1 cellular context compared by ENCODE assay signal in the genomic region with DNA sequence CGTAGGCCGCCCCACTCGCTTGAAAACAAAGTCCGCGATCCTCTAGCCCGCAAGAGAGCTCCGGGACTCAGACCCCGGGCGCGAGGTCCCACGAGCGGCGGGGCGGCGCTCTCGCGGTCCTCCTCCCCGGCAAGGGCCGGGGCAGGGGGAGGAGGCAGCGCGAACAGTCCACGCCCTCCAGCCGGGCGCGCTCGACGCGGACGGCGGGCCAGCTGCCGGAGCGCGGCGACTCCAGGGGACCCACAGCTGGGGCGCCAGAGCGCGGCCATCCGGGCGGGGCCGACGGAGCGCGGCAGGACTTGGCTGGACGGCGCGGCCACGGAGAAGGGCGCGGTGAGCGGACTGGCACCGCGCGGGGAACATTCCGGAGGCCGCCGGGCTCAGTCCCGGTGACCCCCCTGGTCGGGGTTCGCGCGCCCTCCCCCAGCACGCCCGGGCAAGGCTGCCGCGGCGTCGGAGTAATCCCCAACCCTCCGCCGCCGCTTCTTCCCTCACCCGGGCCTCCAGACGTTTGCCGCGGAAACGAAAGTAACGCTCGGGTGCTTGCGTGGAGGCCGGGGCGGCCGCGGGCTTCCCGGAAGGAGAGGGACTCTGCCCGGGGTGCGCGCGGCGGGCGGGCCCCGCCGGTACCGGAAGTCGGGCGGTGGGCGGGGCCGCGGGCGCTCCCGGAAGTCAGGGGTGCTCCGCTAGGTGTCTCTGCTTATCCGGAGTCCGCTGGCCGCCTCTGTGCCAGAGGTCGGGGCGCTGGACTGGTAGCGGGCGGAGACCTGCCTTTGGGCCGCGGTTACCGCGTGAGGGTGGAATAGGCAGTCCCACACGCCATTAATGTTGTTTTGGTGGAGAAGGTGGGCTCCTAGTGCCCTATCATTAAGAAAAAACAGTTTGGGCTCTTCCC.
TF ChIP-seq lines count a peak whose summit lies in the region.

Gene RIPK1, plus strand, starts transcription at position 166 of the 895 bp plus-strand sequence. CDS start 8,330 bp downstream, outside the sequence.

TF ChIP-seq in WTC11, 78 proteins besides CTCF, POLR2A, EP300 and RAD21 (continued from another document and continues in another):
- TF ChIP-seq ZMAT4 (CRISPR knock-in tag; IDR thresholded peaks at IDR 0.05), result no peak
- no peak for TF ChIP-seq TEAD4 (CRISPR knock-in tag; IDR thresholded peaks at IDR 0.05)
- TF ChIP-seq NFE2L1 (CRISPR knock-in tag; IDR thresholded peaks at IDR 0.05), result peak; percentile 57; the same call in 1 of the 2 replicates
- peak; percentile 71; the same call in 1 of the 2 replicates for TF ChIP-seq FOXP1 (CRISPR knock-in tag; IDR thresholded peaks at IDR 0.05; ENCODE audit: borderline replicate concordance)
- TF ChIP-seq NR3C1 (CRISPR knock-in tag; conservative IDR thresholded peaks at IDR 0.05; ENCODE audit: low read depth), result no peak
- TF ChIP-seq E2F4 (CRISPR knock-in tag; IDR thresholded peaks at IDR 0.05; ENCODE audit: borderline replicate concordance, low read depth), result peak; percentile 40; the same call in 1 of the 2 replicates
- peak; percentile 57; the same call in 1 of the 2 replicates for TF ChIP-seq GABPB1 (CRISPR knock-in tag; IDR thresholded peaks at IDR 0.05)
- no peak; the same call in 1 of the 2 replicates for TF ChIP-seq JUN (CRISPR knock-in tag; IDR thresholded peaks at IDR 0.05)
- TF ChIP-seq ETV6 (CRISPR knock-in tag; IDR thresholded peaks at IDR 0.05), result peak; percentile 97
- TF ChIP-seq, protein P1, sequence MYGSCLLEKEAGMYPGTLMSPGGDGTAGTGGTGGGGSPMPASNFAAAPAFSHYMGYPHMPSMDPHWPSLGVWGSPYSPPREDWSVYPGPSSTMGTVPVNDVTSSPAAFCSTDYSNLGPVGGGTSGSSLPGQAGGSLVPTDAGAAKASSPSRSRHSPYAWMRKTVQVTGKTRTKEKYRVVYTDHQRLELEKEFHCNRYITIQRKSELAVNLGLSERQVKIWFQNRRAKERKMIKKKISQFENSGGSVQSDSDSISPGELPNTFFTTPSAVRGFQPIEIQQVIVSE (CRISPR knock-in tag; IDR thresholded peaks at IDR 0.05; ENCODE audit: borderline replicate concordance), result no peak
- TF ChIP-seq, protein P2, sequence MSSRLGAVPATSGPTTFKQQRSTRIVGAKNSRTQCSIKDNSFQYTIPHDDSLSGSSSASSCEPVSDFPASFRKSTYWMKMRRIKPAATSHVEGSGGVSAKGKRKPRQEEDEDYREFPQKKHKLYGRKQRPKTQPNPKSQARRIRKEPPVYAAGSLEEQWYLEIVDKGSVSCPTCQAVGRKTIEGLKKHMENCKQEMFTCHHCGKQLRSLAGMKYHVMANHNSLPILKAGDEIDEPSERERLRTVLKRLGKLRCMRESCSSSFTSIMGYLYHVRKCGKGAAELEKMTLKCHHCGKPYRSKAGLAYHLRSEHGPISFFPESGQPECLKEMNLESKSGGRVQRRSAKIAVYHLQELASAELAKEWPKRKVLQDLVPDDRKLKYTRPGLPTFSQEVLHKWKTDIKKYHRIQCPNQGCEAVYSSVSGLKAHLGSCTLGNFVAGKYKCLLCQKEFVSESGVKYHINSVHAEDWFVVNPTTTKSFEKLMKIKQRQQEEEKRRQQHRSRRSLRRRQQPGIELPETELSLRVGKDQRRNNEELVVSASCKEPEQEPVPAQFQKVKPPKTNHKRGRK (CRISPR knock-in tag; IDR thresholded peaks at IDR 0.05; ENCODE audit: borderline replicate concordance), result no peak
- TF ChIP-seq NFATC4 (CRISPR knock-in tag; IDR thresholded peaks at IDR 0.05), result no peak
- no peak for TF ChIP-seq GRHL2 (CRISPR knock-in tag; IDR thresholded peaks at IDR 0.05; ENCODE audit: insufficient replicate concordance, severe bottlenecking)
- no peak for TF ChIP-seq ZNF138 (CRISPR knock-in tag; conservative IDR thresholded peaks at IDR 0.05)
- TF ChIP-seq, protein P3, sequence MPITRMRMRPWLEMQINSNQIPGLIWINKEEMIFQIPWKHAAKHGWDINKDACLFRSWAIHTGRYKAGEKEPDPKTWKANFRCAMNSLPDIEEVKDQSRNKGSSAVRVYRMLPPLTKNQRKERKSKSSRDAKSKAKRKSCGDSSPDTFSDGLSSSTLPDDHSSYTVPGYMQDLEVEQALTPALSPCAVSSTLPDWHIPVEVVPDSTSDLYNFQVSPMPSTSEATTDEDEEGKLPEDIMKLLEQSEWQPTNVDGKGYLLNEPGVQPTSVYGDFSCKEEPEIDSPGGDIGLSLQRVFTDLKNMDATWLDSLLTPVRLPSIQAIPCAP (CRISPR knock-in tag; IDR thresholded peaks at IDR 0.05), result peak; percentile 15; the same call in 1 of the 2 replicates
- no peak for TF ChIP-seq OVOL2 (CRISPR knock-in tag; IDR thresholded peaks at IDR 0.05; ENCODE audit: borderline replicate concordance)
- TF ChIP-seq, protein P4, sequence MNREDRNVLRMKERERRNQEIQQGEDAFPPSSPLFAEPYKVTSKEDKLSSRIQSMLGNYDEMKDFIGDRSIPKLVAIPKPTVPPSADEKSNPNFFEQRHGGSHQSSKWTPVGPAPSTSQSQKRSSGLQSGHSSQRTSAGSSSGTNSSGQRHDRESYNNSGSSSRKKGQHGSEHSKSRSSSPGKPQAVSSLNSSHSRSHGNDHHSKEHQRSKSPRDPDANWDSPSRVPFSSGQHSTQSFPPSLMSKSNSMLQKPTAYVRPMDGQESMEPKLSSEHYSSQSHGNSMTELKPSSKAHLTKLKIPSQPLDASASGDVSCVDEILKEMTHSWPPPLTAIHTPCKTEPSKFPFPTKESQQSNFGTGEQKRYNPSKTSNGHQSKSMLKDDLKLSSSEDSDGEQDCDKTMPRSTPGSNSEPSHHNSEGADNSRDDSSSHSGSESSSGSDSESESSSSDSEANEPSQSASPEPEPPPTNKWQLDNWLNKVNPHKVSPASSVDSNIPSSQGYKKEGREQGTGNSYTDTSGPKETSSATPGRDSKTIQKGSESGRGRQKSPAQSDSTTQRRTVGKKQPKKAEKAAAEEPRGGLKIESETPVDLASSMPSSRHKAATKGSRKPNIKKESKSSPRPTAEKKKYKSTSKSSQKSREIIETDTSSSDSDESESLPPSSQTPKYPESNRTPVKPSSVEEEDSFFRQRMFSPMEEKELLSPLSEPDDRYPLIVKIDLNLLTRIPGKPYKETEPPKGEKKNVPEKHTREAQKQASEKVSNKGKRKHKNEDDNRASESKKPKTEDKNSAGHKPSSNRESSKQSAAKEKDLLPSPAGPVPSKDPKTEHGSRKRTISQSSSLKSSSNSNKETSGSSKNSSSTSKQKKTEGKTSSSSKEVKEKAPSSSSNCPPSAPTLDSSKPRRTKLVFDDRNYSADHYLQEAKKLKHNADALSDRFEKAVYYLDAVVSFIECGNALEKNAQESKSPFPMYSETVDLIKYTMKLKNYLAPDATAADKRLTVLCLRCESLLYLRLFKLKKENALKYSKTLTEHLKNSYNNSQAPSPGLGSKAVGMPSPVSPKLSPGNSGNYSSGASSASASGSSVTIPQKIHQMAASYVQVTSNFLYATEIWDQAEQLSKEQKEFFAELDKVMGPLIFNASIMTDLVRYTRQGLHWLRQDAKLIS (CRISPR knock-in tag; IDR thresholded peaks at IDR 0.05; ENCODE audit: borderline replicate concordance), result no peak
- peak; percentile 74; the same call in 1 of the 2 replicates for TF ChIP-seq TEAD1 (CRISPR knock-in tag; IDR thresholded peaks at IDR 0.05)
- peak; percentile 80 for TF ChIP-seq E2F5 (CRISPR knock-in tag; IDR thresholded peaks at IDR 0.05)
- TF ChIP-seq SMAD4 (CRISPR knock-in tag; IDR thresholded peaks at IDR 0.05), result no peak
- TF ChIP-seq NFYB (CRISPR knock-in tag; conservative IDR thresholded peaks at IDR 0.05; ENCODE audit: low read depth), result 0 out of 2 replicates have a peak, but pooled peaks have one; percentile 14
- no peak for TF ChIP-seq ZNF121 (CRISPR knock-in tag; IDR thresholded peaks at IDR 0.05)
- TF ChIP-seq ZNF396 (CRISPR knock-in tag; IDR thresholded peaks at IDR 0.05; ENCODE audit: borderline replicate concordance), result no peak
- no peak for TF ChIP-seq TCF7 (CRISPR knock-in tag; IDR thresholded peaks at IDR 0.05; ENCODE audit: low read depth)
- TF ChIP-seq MAX (CRISPR knock-in tag; IDR thresholded peaks at IDR 0.05), result peak; percentile 45; the same call in 1 of the 2 replicates
- no peak; the same call in 1 of the 2 replicates for TF ChIP-seq CREB1 (CRISPR knock-in tag; IDR thresholded peaks at IDR 0.05)
- no peak for TF ChIP-seq HMGA2 (CRISPR knock-in tag; IDR thresholded peaks at IDR 0.05)
- TF ChIP-seq ZNF263 (CRISPR knock-in tag; IDR thresholded peaks at IDR 0.05; ENCODE audit: low read depth), result peak; percentile 67
- peak; percentile 71; the same call in 1 of the 2 replicates for TF ChIP-seq ESRRA (CRISPR knock-in tag; IDR thresholded peaks at IDR 0.05; ENCODE audit: borderline replicate concordance)
- TF ChIP-seq ATF1 (CRISPR knock-in tag; IDR thresholded peaks at IDR 0.05), result 0 out of 2 replicates have a peak, but pooled peaks have one; percentile 73
- TF ChIP-seq, protein P5, sequence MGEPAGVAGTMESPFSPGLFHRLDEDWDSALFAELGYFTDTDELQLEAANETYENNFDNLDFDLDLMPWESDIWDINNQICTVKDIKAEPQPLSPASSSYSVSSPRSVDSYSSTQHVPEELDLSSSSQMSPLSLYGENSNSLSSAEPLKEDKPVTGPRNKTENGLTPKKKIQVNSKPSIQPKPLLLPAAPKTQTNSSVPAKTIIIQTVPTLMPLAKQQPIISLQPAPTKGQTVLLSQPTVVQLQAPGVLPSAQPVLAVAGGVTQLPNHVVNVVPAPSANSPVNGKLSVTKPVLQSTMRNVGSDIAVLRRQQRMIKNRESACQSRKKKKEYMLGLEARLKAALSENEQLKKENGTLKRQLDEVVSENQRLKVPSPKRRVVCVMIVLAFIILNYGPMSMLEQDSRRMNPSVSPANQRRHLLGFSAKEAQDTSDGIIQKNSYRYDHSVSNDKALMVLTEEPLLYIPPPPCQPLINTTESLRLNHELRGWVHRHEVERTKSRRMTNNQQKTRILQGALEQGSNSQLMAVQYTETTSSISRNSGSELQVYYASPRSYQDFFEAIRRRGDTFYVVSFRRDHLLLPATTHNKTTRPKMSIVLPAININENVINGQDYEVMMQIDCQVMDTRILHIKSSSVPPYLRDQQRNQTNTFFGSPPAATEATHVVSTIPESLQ (CRISPR knock-in tag; IDR thresholded peaks at IDR 0.05), result no peak
- TF ChIP-seq ELF4 (CRISPR knock-in tag; IDR thresholded peaks at IDR 0.05; ENCODE audit: low read depth), result 0 out of 2 replicates have a peak, but pooled peaks have one; percentile 21
- TF ChIP-seq ARID4B (CRISPR knock-in tag; IDR thresholded peaks at IDR 0.05; ENCODE audit: borderline replicate concordance), result peak; percentile 68
